9 cellular contexts compared by ENCODE assay signal in the genomic region with DNA sequence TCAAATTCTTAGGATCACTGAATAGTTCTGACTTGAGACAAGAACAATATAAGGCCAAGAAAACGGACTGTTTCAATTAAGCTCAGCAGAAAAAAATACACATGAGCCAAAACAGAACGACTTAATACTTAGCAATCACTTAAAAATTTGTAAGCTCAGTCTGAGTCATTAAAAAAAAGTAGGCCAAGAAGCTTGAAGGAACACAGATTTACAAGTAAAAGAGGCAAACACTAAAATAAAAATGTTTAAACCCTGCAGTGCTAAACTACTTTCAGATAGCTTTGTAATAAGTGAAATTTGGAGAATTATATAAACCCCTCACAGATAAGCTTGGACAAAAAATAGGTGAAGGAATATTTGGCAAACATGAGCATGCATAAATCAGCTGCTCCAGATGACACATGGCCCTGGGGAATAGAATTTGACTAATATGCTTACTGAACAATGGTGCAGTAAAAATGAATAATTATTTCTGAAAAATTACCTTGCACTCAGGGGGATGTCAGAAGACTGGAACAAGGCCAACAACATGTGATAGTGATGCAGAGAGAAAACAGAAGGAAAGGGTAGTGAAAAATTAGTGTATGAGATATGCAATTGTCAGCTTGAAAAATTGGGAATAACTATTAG. TPM values are rescaled to one million over a fixed set of nuclear protein-coding genes. Genes with fewer than 3 reads are reported as not detected.
DNase-seq lines count a peak whose midpoint lies in the region; ATAC-seq and TF ChIP-seq lines count a peak whose summit lies in the region.
"Had no signal": no experiment of that assay in that cellular context is flagged by ENCODE, and none has a peak within 500 bp of the region (broad histone marks: within the 10 kb centered on the region; RNA-seq: fewer than 3 reads in every experiment).

No MANE protein-coding gene starts in this region.

- H3K4me1 ChIP-seq in RWPE2 (ENCODE audit: insufficient read depth, poor library complexity, severe bottlenecking) = peaks cover 19% of the 10 kb centered on the region
- H3K4me1 ChIP-seq in stomach = peaks cover 0 to 44% (median 12%) of the 10 kb centered on the region in 4 donors

- CTCF ChIA-PET in CD4-positive, alpha-beta T cell (lab: Charles Lee) = no interaction called here

- H3K9me3 ChIP-seq in RWPE2 (ENCODE audit: severe bottlenecking) (no peaks in the 10 kb centered on the region), stomach (no peaks in the 10 kb centered on the region)
- no peaks in the 10 kb centered on the region for H3K9me3 ChIP-seq in CD4-positive, alpha-beta T cell (ENCODE audit: control insufficient read depth, low read length)

- H3K4me3 Mint-ChIP-seq in CD4-positive, alpha-beta T cell = no peak overlapping the region

- H3K4me3 ChIP-seq in RWPE2 (ENCODE audit: severe bottlenecking) (no peak overlapping the region), foreskin fibroblast (ENCODE audit: low read depth in 1 of 2, low read length in 2 of 2) (no peak overlapping the region), stomach (no peak overlapping the region)

- no peak for TF ChIP-seq EP300 in stomach (IDR thresholded peaks at IDR 0.05)

- TF ChIP-seq CTCF in RWPE2 (IDR thresholded peaks at IDR 0.05; ENCODE audit: poor library complexity, severe bottlenecking) = no peak
- no peak for TF ChIP-seq CTCF in foreskin fibroblast (IDR thresholded peaks at IDR 0.05; ENCODE audit: low read depth, low read length)
- TF ChIP-seq CTCF in stomach (IDR thresholded peaks at IDR 0.05) = no peak
- TF ChIP-seq CTCF in CD4-positive, alpha-beta T cell (IDR thresholded peaks at IDR 0.05) = no peak

- peaks cover 30% of the 10 kb centered on the region for H3K27me3 Mint-ChIP-seq in CD4-positive, alpha-beta T cell

- ATAC-seq in HG03354 (IDR thresholded peaks at IDR 0.05; ENCODE audit: poor library complexity, severe bottlenecking, unreplicated experiment) (peak; percentile 44), RWPE2 (ENCODE audit: low read depth) (peak; percentile 84), HG03097 (IDR thresholded peaks at IDR 0.05; ENCODE audit: low FRiP score, unreplicated experiment) (no peak)
- no peak for ATAC-seq in CD4-positive, alpha-beta T cell (ENCODE audit: poor library complexity)

- H3K36me3 ChIP-seq in RWPE2 (ENCODE audit: low read depth) = no peaks in the 10 kb centered on the region
- no peaks in the 10 kb centered on the region for H3K36me3 ChIP-seq in stomach

- no peaks in the 10 kb centered on the region for H3K36me3 Mint-ChIP-seq in CD4-positive, alpha-beta T cell (ENCODE audit: low read depth)

- POLR2A ChIA-PET in CD4-positive, alpha-beta T cell (lab: Charles Lee) = no interaction called here

- intact Hi-C loops in stomach (cut with DNase I; ENCODE audit: low total_unique reads) = no loop called here
- intact Hi-C loops in CD4-positive, alpha-beta T cell (cut with DNase I, micrococcal nuclease) = no loop called here

- H3K9me3 Mint-ChIP-seq in CD4-positive, alpha-beta T cell = no peaks in the 10 kb centered on the region

- no peak for TF ChIP-seq POLR2A in stomach (IDR thresholded peaks at IDR 0.05)

- H3K27me3 ChIP-seq in RWPE2 (ENCODE audit: insufficient read depth, poor library complexity, severe bottlenecking) = no peaks in the 10 kb centered on the region
- no peaks in the 10 kb centered on the region for H3K27me3 ChIP-seq in stomach
- H3K27me3 ChIP-seq in CD4-positive, alpha-beta T cell (ENCODE audit: control insufficient read depth, insufficient read depth, low read length) = peaks cover 2% of the 10 kb centered on the region

- no peak overlapping the region for H3K27ac Mint-ChIP-seq in CD4-positive, alpha-beta T cell

- 33 to 51% (median 37%) methylated on average over 2 of the region's 2 CpGs for WGBS in stomach, 5 donors

- no peaks in the 10 kb centered on the region for H3K4me1 Mint-ChIP-seq in CD4-positive, alpha-beta T cell (ENCODE audit: low read depth)

- H3K27ac ChIP-seq in RWPE2 (ENCODE audit: poor library complexity, severe bottlenecking) = peak overlapping the region; percentile 65
- peak overlapping the region in 4 of 5 donors; percentile 47 to 72 (median 61) for H3K27ac ChIP-seq in stomach
- H3K27ac ChIP-seq in CD4-positive, alpha-beta T cell (ENCODE audit: low read depth, low read length) = no peak overlapping the region

- DNase-seq in RWPE2 (ENCODE audit: low spot score) = no peak
- DNase-seq in foreskin fibroblast = peak; percentile 78 to 88
- DNase-seq in stomach = no peak
- DNase-seq in NCI-H1930 (lab: John Stamatoyannopoulos, UW) = no peak
- DNase-seq in stimulated activated CD4-positive, alpha-beta T cell treated with anti-CD3 and anti-CD28 coated beads, Interleukin-4, amount 100 ng/mL, for 4 hours = no peak
- no peak for DNase-seq in CD4-positive, alpha-beta T cell
- DNase-seq: small intestine had no signal

RNA-seq across cellular contexts. Expression of gene LNX1, which starts 49.6 kb away (rescaled TPM):
- total RNA-seq in stomach = 10 to 100 TPM; 11.6 to 30.9 (median 16.1) TPM
- 1 to 10 TPM; 5.4 to 8.3 (median 6.3) TPM for polyA plus RNA-seq in stomach
- not detected for total RNA-seq in CD4-positive, alpha-beta T cell

Comparison
In these comparisons a context has a peak if more than half of its experiments do, and no peak if none do; other contexts are left out.
1. ATAC-seq: peak in HG03354 (single experiment) and RWPE2 (single experiment); none in HG03097 (single experiment) and CD4-positive, alpha-beta T cell (single experiment).
2. DNase-seq: peak in foreskin fibroblast (2 of 2); none in RWPE2 (single experiment), stomach (single experiment), NCI-H1930 (0 of 2), stimulated activated CD4-positive, alpha-beta T cell treated with anti-CD3 and anti-CD28 coated beads, Interleukin-4, amount 100 ng/mL, for 4 hours (0 of 2) and CD4-positive, alpha-beta T cell (0 of 10).
3. RNA of gene LNX1, which starts 49.6 kb away (total RNA-seq): 11.6 to 30.9 TPM in stomach; not detected in CD4-positive, alpha-beta T cell; every median in the first group is over 10 times any median in the second.